32 cellular contexts compared by ENCODE assay signal in genomic region chr17:30483159-30483558, GRCh38.
"Had no signal": no experiment of that assay in that cellular context is flagged by ENCODE, and none has a peak within 500 bp of the region (broad histone marks: within the 10 kb centered on the region; RNA-seq: fewer than 3 reads in every experiment).

No MANE protein-coding gene starts in this region.

- FAIRE-seq: astrocyte, bronchial epithelial cell had no signal

- H3K4me3 ChIP-seq: coronary artery, dorsolateral prefrontal cortex, esophagus muscularis mucosa, gastrocnemius medialis, heart left ventricle had no signal

- H3K27ac ChIP-seq: brain microvascular endothelial cell, coronary artery, dorsolateral prefrontal cortex, esophagus muscularis mucosa, foreskin keratinocyte, gastrocnemius medialis, WERI-Rb-1 had no signal

- H3K9me3 ChIP-seq: esophagus muscularis mucosa, gastrocnemius medialis, heart left ventricle had no signal

- DNase-seq: activated B cell treated with CpG ODN at 0.5 μM for 24 hours; activated CD4-positive, alpha-beta T cell treated with anti-CD3 and anti-CD28 coated beads for 48 hours; activated CD4-positive, alpha-beta T cell treated with anti-CD3 and anti-CD28 coated beads, Interleukin-2, amount 50 U/mL, for 1 hour; activated CD4-positive, alpha-beta T cell treated with anti-CD3 and anti-CD28 coated beads, Interleukin-2, amount 50 U/mL, for 48 hours; activated CD8-positive, alpha-beta memory T cell treated with anti-CD3 and anti-CD28 coated beads, Interleukin-2, amount 10 ng/mL, durations not matched to agents 7 days and 5 days; activated CD8-positive, alpha-beta memory T cell treated with anti-CD3 and anti-CD28 coated beads, Interleukin-2, amount 50 U/mL, for 4 hours; activated CD8-positive, alpha-beta T cell treated with anti-CD3 and anti-CD28 coated beads for 36 hours; activated effector memory CD4-positive, alpha-beta T cell treated with Interleukin-2 at 50 U/mL for 16 hours; activated gamma-delta T cell treated with Interleukin-2 at 50 U/mL for 16 hours; activated naive CD4-positive, alpha-beta T cell treated with anti-CD3 and anti-CD28 coated beads, Interleukin-2, amount 50 U/mL, for 16 hours; activated naive CD4-positive, alpha-beta T cell treated with Interleukin-2 at 50 U/mL for 16 hours; activated T-cell treated with anti-CD3 and anti-CD28 coated beads, Interleukin-2, amount 50 U/mL, for 24 hours; amniotic stem cell; anterior cingulate cortex; brain microvascular endothelial cell; dorsolateral prefrontal cortex; effector memory CD4-positive, alpha-beta T cell; endodermal cell; erythroblast; foreskin keratinocyte; gastrocnemius medialis; glutamatergic neuron; heart left ventricle; T-cell; T1000; WERI-Rb-1 had no signal

- ATAC-seq: activated CD4-positive, CD25-positive, alpha-beta regulatory T cell treated with anti-CD3 and anti-CD28 coated beads, Interleukin-2, amount 50 U/mL, for 24 hours; activated CD8-positive, alpha-beta memory T cell treated with anti-CD3 and anti-CD28 coated beads, Interleukin-2, amount 10 ng/mL, durations not matched to agents 7 days and 5 days; activated CD8-positive, alpha-beta T cell treated with anti-CD3 and anti-CD28 coated beads for 36 hours; activated T-helper 17 cell treated with anti-CD3 and anti-CD28 coated beads, Interleukin-2, amount 50 U/mL, for 72 hours; foreskin keratinocyte; gastrocnemius medialis; T-cell had no signal

- H3K27me3 ChIP-seq: brain microvascular endothelial cell, dorsolateral prefrontal cortex, esophagus muscularis mucosa, foreskin keratinocyte, gastrocnemius medialis, heart left ventricle had no signal
